ENCODE assay signal across 8 cellular contexts in the genomic region with DNA sequence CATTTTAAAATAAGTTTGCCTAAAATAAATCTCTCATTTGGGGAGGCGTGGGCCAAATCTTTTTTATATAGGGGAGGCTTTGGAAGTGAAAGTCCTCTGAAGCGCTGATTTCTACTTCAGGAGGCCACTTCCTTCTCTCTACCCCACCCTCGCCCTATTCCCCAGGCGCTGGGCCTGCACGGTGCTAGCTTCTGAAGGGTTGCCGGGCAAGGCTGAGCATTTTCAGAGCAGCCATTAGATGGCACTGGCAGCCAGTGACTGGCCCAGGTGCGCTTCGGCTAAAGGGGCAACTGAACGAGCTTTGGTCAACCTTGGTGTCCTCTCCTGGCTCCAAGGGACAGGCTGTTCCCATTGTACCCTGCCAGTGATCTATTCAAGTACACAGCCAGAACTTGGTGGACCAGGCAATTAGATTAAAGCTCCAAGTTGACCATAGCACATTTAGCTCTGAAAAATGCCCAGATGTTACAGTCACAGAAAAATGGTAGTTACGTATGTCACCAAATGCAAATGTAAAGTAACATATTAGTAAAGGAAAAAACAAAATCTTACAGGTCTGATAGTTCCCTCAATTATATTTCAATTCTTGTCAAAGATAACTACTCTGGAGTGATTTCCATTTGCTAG. TPM values are rescaled to one million over a fixed set of nuclear protein-coding genes. Genes with fewer than 3 reads are reported as not detected.
A peak's percentile ranks its signal among the peaks of the same experiment; 100 is the strongest.
DNase-seq lines count a peak whose midpoint lies in the region; ATAC-seq and TF ChIP-seq lines count a peak whose summit lies in the region.

No MANE protein-coding gene starts in this region.

- H3K9me3 Mint-ChIP-seq in activated naive CD4-positive, alpha-beta T cell treated with anti-CD3 and anti-CD28 coated beads, Interleukin-2, amount 50 U/mL, for 72 hours = peaks cover 0 to 4% of the 10 kb centered on the region in 2 donors

- H3K36me3 Mint-ChIP-seq in activated naive CD4-positive, alpha-beta T cell treated with anti-CD3 and anti-CD28 coated beads, Interleukin-2, amount 50 U/mL, for 72 hours = peaks cover 12 to 13% of the 10 kb centered on the region in 2 donors

- peak; percentile 75 for ATAC-seq in GM19467 (IDR thresholded peaks at IDR 0.05; ENCODE audit: unreplicated experiment)
- peak; percentile 51 to 73 for ATAC-seq in activated naive CD4-positive, alpha-beta T cell treated with anti-CD3 and anti-CD28 coated beads, Interleukin-2, amount 50 U/mL, for 72 hours

- DNase-seq in ELR (ENCODE audit: low read depth) (peak; percentile 13), HL-60 (ENCODE audit: low read depth in 1 of 2, low spot score in 1 of 2) (peak in 1 of 2 experiments; percentile 78), RKO (ENCODE audit: low spot score) (peak; percentile 18), midbrain (lab: John Stamatoyannopoulos, UW) (peak; percentile 3), glomerular visceral epithelial cell (ENCODE audit: extremely low spot score) (no peak), NCI-H2107 treated with DMSO at 0.1 percent for 48 hours (lab: John Stamatoyannopoulos, UW; ENCODE audit: unreplicated experiment) (no peak)
- DNase-seq in activated naive CD4-positive, alpha-beta T cell treated with anti-CD3 and anti-CD28 coated beads, Interleukin-2, amount 50 U/mL, for 72 hours (ENCODE audit: low spot score in 2 of 2) = peak in 1 of 2 donors; percentile 54

- H3K4me3 ChIP-seq in HL-60 (replicated peaks; ENCODE audit: insufficient read depth, low read length) = no peak overlapping the region

- no peak overlapping the region for H3K27ac Mint-ChIP-seq in activated naive CD4-positive, alpha-beta T cell treated with anti-CD3 and anti-CD28 coated beads, Interleukin-2, amount 50 U/mL, for 72 hours

- H3K27ac ChIP-seq in HL-60 (replicated peaks) = no peak overlapping the region

- H3K27me3 ChIP-seq in HL-60 (ENCODE audit: insufficient read depth, poor library complexity, severe bottlenecking) = peaks cover 43% of the 10 kb centered on the region

- peak; percentile 11 for TF ChIP-seq CTCF in HL-60 (IDR thresholded peaks at IDR 0.05; ENCODE audit: insufficient read depth, low read length)

RNA-seq across cellular contexts. Expression of gene POMC, which starts 2.3 kb away (rescaled TPM):
- 1 to 10 TPM; 2.4 to 7.8 TPM for total RNA-seq in activated naive CD4-positive, alpha-beta T cell treated with anti-CD3 and anti-CD28 coated beads, Interleukin-2, amount 50 U/mL, for 72 hours

Comparison
In these comparisons a context has a peak if more than half of its experiments do, and no peak if none do; other contexts are left out.
1. DNase-seq: peak in ELR (single experiment), RKO (single experiment) and midbrain (single experiment); none in glomerular visceral epithelial cell (single experiment) and NCI-H2107 treated with DMSO at 0.1 percent for 48 hours (single experiment).